ENCODE assay signal across 7 cellular contexts in the genomic region with DNA sequence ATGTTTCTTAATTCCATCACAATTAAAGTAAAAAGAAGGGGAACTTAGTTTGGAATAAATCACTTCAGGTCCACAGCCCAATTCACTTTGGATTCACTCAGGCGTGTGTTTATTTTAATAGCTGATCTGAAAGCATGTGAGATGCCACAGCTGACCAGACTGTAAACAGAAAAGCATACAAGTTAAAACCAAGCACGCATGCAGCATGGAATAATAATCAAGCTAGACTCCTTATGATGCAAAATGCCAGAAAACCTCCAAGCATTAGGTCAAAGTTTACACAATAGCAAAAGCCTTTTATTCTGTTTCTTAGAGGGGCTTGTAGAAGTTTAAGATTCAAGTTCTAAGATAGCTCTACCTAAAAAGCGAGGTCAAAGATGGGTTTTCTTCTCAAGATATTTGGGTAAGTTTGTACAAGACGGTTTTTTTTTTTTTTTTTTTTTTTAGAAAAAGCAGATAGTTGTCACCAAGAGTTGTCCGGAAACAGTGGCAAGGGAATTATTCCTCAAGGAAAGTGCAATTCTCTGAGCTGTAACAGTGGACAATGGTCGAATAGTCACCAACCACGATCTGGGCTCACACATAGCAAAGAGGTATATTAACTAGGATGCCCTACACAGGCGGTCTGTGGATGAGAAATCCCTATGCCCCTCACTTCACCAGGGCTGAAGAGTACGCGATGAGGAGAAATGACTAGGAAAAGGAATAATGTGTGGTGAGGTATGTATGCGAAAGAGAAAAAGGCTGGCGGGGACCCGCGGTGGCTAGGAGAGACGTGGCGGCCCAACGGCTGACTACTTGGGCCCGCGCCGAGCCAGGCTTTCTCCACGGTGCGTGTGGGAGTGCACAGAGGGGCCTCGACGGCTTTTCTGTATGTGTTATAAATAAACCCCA. TPM values are rescaled to one million over a fixed set of nuclear protein-coding genes. Genes with fewer than 3 reads are reported as not detected.
DNase-seq lines count a peak whose midpoint lies in the region; ATAC-seq and TF ChIP-seq lines count a peak whose summit lies in the region.

No MANE protein-coding gene starts in this region.

- no peaks in the 10 kb centered on the region for H3K27me3 ChIP-seq in suprapubic skin

- TF ChIP-seq CTCF in chondrocyte (IDR thresholded peaks at IDR 0.05) (no peak), suprapubic skin (IDR thresholded peaks at IDR 0.05) (no peak)

- H3K9me3 Mint-ChIP-seq in chondrocyte (ENCODE audit: low read depth): peaks cover 3% of the 10 kb centered on the region

- H3K27ac Mint-ChIP-seq in chondrocyte (ENCODE audit: unreplicated experiment): peak overlapping the region; percentile 88

- H3K4me1 Mint-ChIP-seq in chondrocyte (ENCODE audit: low read depth): peaks cover 27% of the 10 kb centered on the region

- no peaks in the 10 kb centered on the region for H3K9me3 ChIP-seq in suprapubic skin

- peak overlapping the region; percentile 90 for H3K4me3 Mint-ChIP-seq in chondrocyte (ENCODE audit: unreplicated experiment)

- H3K36me3 ChIP-seq in suprapubic skin: no peaks in the 10 kb centered on the region

- peak; percentile 20 for ATAC-seq in left lobe of liver

- H3K27ac ChIP-seq in suprapubic skin: peak overlapping the region; percentile 59

- H3K36me3 Mint-ChIP-seq in chondrocyte (ENCODE audit: low read depth): no peaks in the 10 kb centered on the region

- no peak for TF ChIP-seq POLR2A in suprapubic skin (IDR thresholded peaks at IDR 0.05)

- TF ChIP-seq EP300 in suprapubic skin (IDR thresholded peaks at IDR 0.05): no peak

- peaks cover 2% of the 10 kb centered on the region for H3K4me1 ChIP-seq in suprapubic skin

- H3K4me3 ChIP-seq in suprapubic skin: peak overlapping the region; percentile 65

- 43% methylated on average over 24 of the region's 24 CpGs for WGBS in suprapubic skin

- DNase-seq in M059J (ENCODE audit: low read depth) (peak; percentile 72), chondrocyte (ENCODE audit: low spot score) (no peak), left lobe of liver (ENCODE audit: low spot score) (no peak), suprapubic skin (ENCODE audit: low spot score in 2 of 2) (no peak), C1 segment of cervical spinal cord (lab: John Stamatoyannopoulos, UW) (no peak), AML-193 (lab: John Stamatoyannopoulos, UW) (no peak)
- DNase-seq in activated naive CD4-positive, alpha-beta T cell (lab: John Stamatoyannopoulos, UW): no peak

- no peaks in the 10 kb centered on the region for H3K27me3 Mint-ChIP-seq in chondrocyte (ENCODE audit: low read depth)

RNA-seq across cellular contexts. Expression of a gene that starts 0.7 kb away (rescaled TPM):
- total RNA-seq in M059J (2014; rRNA removed; shearing (Covaris generic)): 14.9 and 18.4 TPM in 2 replicates
- total RNA-seq in chondrocyte: 10.8 to 11.6 TPM (median 11.6 TPM) in 3 replicates
- total RNA-seq in left lobe of liver: 6.3 TPM
- total RNA-seq in suprapubic skin: 1 to 10 TPM; 3.8 to 7.1 (median 5.1) TPM
